Comparison of ENCODE assay signal across 22 cellular contexts in genomic region chr2:5253263-5253662, GRCh38.
DNase-seq lines count a peak whose midpoint lies in the region; ATAC-seq, FAIRE-seq and TF ChIP-seq lines count a peak whose summit lies in the region.
"Had no signal": no experiment of that assay in that cellular context is flagged by ENCODE, and none has a peak within 500 bp of the region (broad histone marks: within the 10 kb centered on the region; RNA-seq: fewer than 3 reads in every experiment).

No MANE protein-coding gene starts in this region.

- H2BK120ac ChIP-seq in IMR-90 (ENCODE audit: low read depth, low read length) (no peak overlapping the region), mesendoderm (ENCODE audit: low read depth, low read length) (no peak overlapping the region)

- no peak overlapping the region for H3K27ac Mint-ChIP-seq in activated naive CD8-positive, alpha-beta T cell treated with anti-CD3 and anti-CD28 coated beads, Interleukin-2, amount 50 U/mL, for 24 hours
- H3K27ac Mint-ChIP-seq: B cell; CD4-positive, alpha-beta T cell; CD8-positive, alpha-beta T cell had no signal

- no peaks in the 10 kb centered on the region for H3K9me1 ChIP-seq in IMR-90 (ENCODE audit: insufficient read depth, low read length)

- TF ChIP-seq EP300 in HepG2 (IDR thresholded peaks at IDR 0.05; ENCODE audit: low read depth in 2 of 2, low read length in 2 of 2) (no peak), HepG2 (CRISPR knock-in tag; IDR thresholded peaks at IDR 0.05; ENCODE audit: borderline replicate concordance) (no peak)

- H3K4me3 ChIP-seq in HepG2 (replicated peaks in 1 of 3; ENCODE audit: insufficient read depth in 1 of 3, low read depth in 2 of 3, low read length in 3 of 3): no peak overlapping the region
- no peak overlapping the region for H3K4me3 ChIP-seq in right lobe of liver
- no peak overlapping the region for H3K4me3 ChIP-seq in IMR-90 (ENCODE audit: insufficient read depth, low read depth, low read length)
- no peak overlapping the region for H3K4me3 ChIP-seq in mesendoderm (ENCODE audit: low read length)
- H3K4me3 ChIP-seq: BLaER1 treated with 17β-estradiol and CSF1 and Interleukin-3, amounts not matched to agents 10 nM and 100 nM had no signal

- H3K27ac ChIP-seq in HepG2 (ENCODE audit: extremely low read length, insufficient read depth, low read length) (no peak overlapping the region), right lobe of liver (no peak overlapping the region), IMR-90 (ENCODE audit: insufficient read depth, low read length) (no peak overlapping the region), mesendoderm (ENCODE audit: low read depth, low read length) (no peak overlapping the region)
- H3K27ac ChIP-seq: BLaER1 treated with 17β-estradiol and CSF1 and Interleukin-3, amounts not matched to agents 10 nM and 100 nM; C4-2B had no signal

- H2BK15ac ChIP-seq in IMR-90 (ENCODE audit: low read depth, low read length) (no peak overlapping the region), mesendoderm (replicated peaks; ENCODE audit: low read depth) (no peak overlapping the region)

- no peaks in the 10 kb centered on the region for H3K4me1 ChIP-seq in HepG2 (ENCODE audit: insufficient read depth, low read length)
- no peaks in the 10 kb centered on the region for H3K4me1 ChIP-seq in right lobe of liver
- H3K4me1 ChIP-seq in IMR-90 (ENCODE audit: control insufficient read depth, insufficient read depth, low read length): no peaks in the 10 kb centered on the region
- H3K4me1 ChIP-seq in mesendoderm (ENCODE audit: control insufficient read depth, low read depth, low read length): no peaks in the 10 kb centered on the region
- H3K4me1 ChIP-seq: BLaER1 treated with 17β-estradiol and CSF1 and Interleukin-3, amounts not matched to agents 10 nM and 100 nM; Caco-2 had no signal

- no peak overlapping the region for H3K4me3 Mint-ChIP-seq in activated naive CD8-positive, alpha-beta T cell treated with anti-CD3 and anti-CD28 coated beads, Interleukin-2, amount 50 U/mL, for 24 hours
- H3K4me3 Mint-ChIP-seq: B cell; CD4-positive, alpha-beta T cell; CD8-positive, alpha-beta T cell had no signal

- H4K5ac ChIP-seq in IMR-90 (ENCODE audit: low read depth, low read length) (no peak overlapping the region), mesendoderm (ENCODE audit: low read length) (no peak overlapping the region)

- no peak overlapping the region for H2AFZ ChIP-seq in HepG2 (ENCODE audit: low read length)
- H2AFZ ChIP-seq in IMR-90 (replicated peaks; ENCODE audit: low read length, poor library complexity): no peak overlapping the region

- H3K27me3 Mint-ChIP-seq in activated naive CD8-positive, alpha-beta T cell treated with anti-CD3 and anti-CD28 coated beads, Interleukin-2, amount 50 U/mL, for 24 hours: no peaks in the 10 kb centered on the region
- H3K27me3 Mint-ChIP-seq: B cell; CD4-positive, alpha-beta T cell had no signal

- H3K79me1 ChIP-seq in IMR-90 (ENCODE audit: low read depth in 1 of 2, low read length in 2 of 2) (no peaks in the 10 kb centered on the region), mesendoderm (ENCODE audit: low read length) (no peaks in the 10 kb centered on the region)

- dilution Hi-C loops in IMR-90 (cut with HindIII; ENCODE audit: low sequenced_read_pairs, unreplicated experiment): no loop called here

- H2AK5ac ChIP-seq in IMR-90 (ENCODE audit: low read depth, low read length): no peak overlapping the region
- H2AK5ac ChIP-seq in mesendoderm (ENCODE audit: low read length): no peak overlapping the region

- in situ Hi-C loops in HepG2 (cut with HindIII; ENCODE audit: extremely low pct_ligation_motif_present, low pct_unique_long_range_greater_than_20kb) (no loop called here), IMR-90 (cut with MboI; ENCODE audit: low sequenced_read_pairs) (no loop called here)

- H3K36me3 ChIP-seq in HepG2 (replicated peaks in 1 of 2; ENCODE audit: control insufficient read depth in 1 of 2, insufficient read depth in 2 of 2, low read length in 2 of 2) (no peaks in the 10 kb centered on the region), right lobe of liver (no peaks in the 10 kb centered on the region), IMR-90 (ENCODE audit: control insufficient read depth, insufficient read depth, low read length) (no peaks in the 10 kb centered on the region), mesendoderm (ENCODE audit: control insufficient read depth, insufficient read depth, low read length) (no peaks in the 10 kb centered on the region)
- H3K36me3 ChIP-seq: BLaER1 treated with 17β-estradiol and CSF1 and Interleukin-3, amounts not matched to agents 10 nM and 100 nM had no signal

- no peaks in the 10 kb centered on the region for H3K36me3 Mint-ChIP-seq in activated naive CD8-positive, alpha-beta T cell treated with anti-CD3 and anti-CD28 coated beads, Interleukin-2, amount 50 U/mL, for 24 hours (ENCODE audit: low read depth)
- H3K36me3 Mint-ChIP-seq: CD8-positive, alpha-beta T cell had no signal

- no peak overlapping the region for H2AK9ac ChIP-seq in IMR-90 (replicated peaks; ENCODE audit: low read depth, low read length, poor library complexity)

- intact Hi-C loops in HepG2 (cut with micrococcal nuclease; ENCODE audit: unreplicated experiment): no loop called here
- intact Hi-C loops in right lobe of liver (cut with DNase I): no loop called here
- intact Hi-C loops in IMR-90 (cut with micrococcal nuclease): no loop called here

- H3K23ac ChIP-seq in IMR-90 (ENCODE audit: low read depth, low read length) (no peak overlapping the region), mesendoderm (ENCODE audit: low read length) (no peak overlapping the region)

- peaks cover 88% of the 10 kb centered on the region for H3K9me3 ChIP-seq in HepG2 (ENCODE audit: low read length)
- H3K9me3 ChIP-seq in right lobe of liver: no peaks in the 10 kb centered on the region
- H3K9me3 ChIP-seq in IMR-90 (ENCODE audit: control insufficient read depth, insufficient read depth, low read length): peaks cover 21% of the 10 kb centered on the region
- H3K9me3 ChIP-seq: Caco-2 had no signal

- BruUV-seq in HepG2 (replicated peaks; lab: Mats Ljungman, UMichigan) (no TSS peak), IMR-90 (replicated peaks; lab: Mats Ljungman, UMichigan) (no TSS peak)

- no peak overlapping the region for H2BK5ac ChIP-seq in IMR-90 (ENCODE audit: low read depth, low read length, poor library complexity, severe bottlenecking)
- no peak overlapping the region for H2BK5ac ChIP-seq in mesendoderm (ENCODE audit: low read length)

- POLR2A ChIA-PET in HepG2 (lab: Yijun Ruan, JAX) (no interaction called here), IMR-90 (lab: Charles Lee; ENCODE audit: unreplicated experiment) (no interaction called here)

- no peak for FAIRE-seq in HepG2 (lab: Jason Lieb, UNC)
- FAIRE-seq: A204.1, D721Med, G401.6, GM12891 had no signal

- H4K20me1 ChIP-seq in HepG2 (ENCODE audit: insufficient read depth, low read length): no peaks in the 10 kb centered on the region
- H4K20me1 ChIP-seq in IMR-90 (ENCODE audit: insufficient read depth, low read length): no peaks in the 10 kb centered on the region
- H4K20me1 ChIP-seq: BLaER1 treated with 17β-estradiol and CSF1 and Interleukin-3, amounts not matched to agents 10 nM and 100 nM had no signal

- no peak for TF ChIP-seq POLR2A in HepG2 (IDR thresholded peaks at IDR 0.05; ENCODE audit: insufficient read depth in 1 of 2, low read depth in 2 of 2, low read length in 2 of 2)
- TF ChIP-seq POLR2A in right lobe of liver (IDR thresholded peaks at IDR 0.05): no peak
- TF ChIP-seq POLR2A in IMR-90 (IDR thresholded peaks at IDR 0.05; ENCODE audit: low read depth, low read length): no peak

- H4K91ac ChIP-seq in IMR-90 (ENCODE audit: insufficient read depth, low read depth, low read length): no peak overlapping the region

- H3K4me2 ChIP-seq in HepG2 (ENCODE audit: low read depth, low read length) (no peak overlapping the region), IMR-90 (ENCODE audit: low read depth, low read length) (no peak overlapping the region), mesendoderm (ENCODE audit: low read length) (no peak overlapping the region)
- H3K4me2 ChIP-seq: BLaER1 treated with 17β-estradiol and CSF1 and Interleukin-3, amounts not matched to agents 10 nM and 100 nM had no signal

- WGBS in HepG2 (ENCODE audit: low lambda C conversion rate): 34% methylated on average over 9 of the region's 9 CpGs
- 64% methylated on average over 9 of the region's 9 CpGs for WGBS in right lobe of liver (ENCODE audit: insufficient coverage, low coverage, low lambda C conversion rate, missing lambda C conversion rate)
- no CpG with 5 or more reads among the region's 9 CpGs for WGBS in IMR-90 (ENCODE audit: extremely low coverage in 2 of 2, insufficient read length in 1 of 2), 2 experiments
- no CpG with 5 or more reads among the region's 9 CpGs for WGBS in mesendoderm (ENCODE audit: extremely low coverage, insufficient coverage, low lambda C conversion rate)

- H3K18ac ChIP-seq in IMR-90 (ENCODE audit: low read depth, low read length) (no peak overlapping the region), mesendoderm (ENCODE audit: low read length) (peak overlapping the region; percentile 28)

- no peak overlapping the region for H3K9ac ChIP-seq in HepG2 (ENCODE audit: insufficient read depth, low read depth, low read length)
- no peak overlapping the region for H3K9ac ChIP-seq in IMR-90 (ENCODE audit: low read depth, low read length)
- no peak overlapping the region for H3K9ac ChIP-seq in mesendoderm (ENCODE audit: low read length)
- H3K9ac ChIP-seq: BLaER1 treated with 17β-estradiol and CSF1 and Interleukin-3, amounts not matched to agents 10 nM and 100 nM had no signal

- H3K27me3 ChIP-seq in HepG2 (ENCODE audit: control insufficient read depth in 1 of 2, insufficient read depth in 2 of 2, low read length in 2 of 2) (no peaks in the 10 kb centered on the region), right lobe of liver (no peaks in the 10 kb centered on the region), IMR-90 (ENCODE audit: control insufficient read depth, insufficient read depth, low read length) (no peaks in the 10 kb centered on the region), mesendoderm (ENCODE audit: insufficient read depth, low read length, poor library complexity) (no peaks in the 10 kb centered on the region)
- H3K27me3 ChIP-seq: BLaER1 treated with 17β-estradiol and CSF1 and Interleukin-3, amounts not matched to agents 10 nM and 100 nM had no signal

- H4K8ac ChIP-seq in IMR-90 (ENCODE audit: low read depth in 2 of 2, low read length in 2 of 2) (no peak overlapping the region), mesendoderm (ENCODE audit: low read depth, low read length) (no peak overlapping the region)

- H3K4ac ChIP-seq in IMR-90 (ENCODE audit: low read depth, low read length) (no peak overlapping the region), mesendoderm (ENCODE audit: low read depth, low read length) (no peak overlapping the region)

- TF ChIP-seq RAD21 in HepG2 (CRISPR knock-in tag; IDR thresholded peaks at IDR 0.05): no peak
- TF ChIP-seq RAD21 in IMR-90 (IDR thresholded peaks at IDR 0.05; ENCODE audit: low read length): no peak

- no peak overlapping the region for H2BK20ac ChIP-seq in IMR-90 (ENCODE audit: low read depth, low read length)

- no peaks in the 10 kb centered on the region for H3K79me2 ChIP-seq in HepG2 (ENCODE audit: insufficient read depth, low read length)
- no peaks in the 10 kb centered on the region for H3K79me2 ChIP-seq in mesendoderm (ENCODE audit: control insufficient read depth, insufficient read depth, low read length)

- TF ChIP-seq CTCF in HepG2 (CRISPR knock-in tag; IDR thresholded peaks at IDR 0.05): no peak
- no peak for TF ChIP-seq CTCF in right lobe of liver (IDR thresholded peaks at IDR 0.05)
- TF ChIP-seq CTCF in IMR-90 (conservative IDR thresholded peaks at IDR 0.05; ENCODE audit: low read depth, low read length): no peak

- H3K56ac ChIP-seq in IMR-90 (ENCODE audit: extremely low read depth, insufficient read depth, low read length): no peak overlapping the region
- no peak overlapping the region for H3K56ac ChIP-seq in mesendoderm (ENCODE audit: low read length)

- CTCF ChIA-PET in HepG2 (lab: Yijun Ruan, JAX; ENCODE audit: low intra/inter-chr PET ratio, low total read pairs): no interaction called here
- CTCF ChIA-PET in IMR-90 (lab: Yijun Ruan, JAX): no interaction called here

- H3K4me1 Mint-ChIP-seq in activated naive CD8-positive, alpha-beta T cell treated with anti-CD3 and anti-CD28 coated beads, Interleukin-2, amount 50 U/mL, for 24 hours: no peaks in the 10 kb centered on the region
- H3K4me1 Mint-ChIP-seq: B cell had no signal

- ATAC-seq in HepG2 (no peak), right lobe of liver (no peak), IMR-90 (ENCODE audit: low read depth) (no peak)
- ATAC-seq in activated naive CD8-positive, alpha-beta T cell treated with anti-CD3 and anti-CD28 coated beads, Interleukin-2, amount 50 U/mL, for 24 hours: no peak
- ATAC-seq: CD8-positive, alpha-beta T cell had no signal

- DNase-seq in HepG2 (ENCODE audit: low spot score) (no peak), right lobe of liver (no peak), IMR-90 (no peak), mesendoderm (no peak), nucleus accumbens (lab: John Stamatoyannopoulos, UW) (no peak), GM19238 (ENCODE audit: insufficient read length, low spot score) (no peak)
- no peak for DNase-seq in activated naive CD8-positive, alpha-beta T cell treated with anti-CD3 and anti-CD28 coated beads, Interleukin-2, amount 50 U/mL, for 24 hours
- DNase-seq: 8988T; AML-193; Caco-2; Calu3; CD4-positive, alpha-beta T cell; CD8-positive, alpha-beta T cell; DMS79 treated with DMSO at 0.1 percent for 48 hours; GF-D8 had no signal

- H3K14ac ChIP-seq in IMR-90 (replicated peaks; ENCODE audit: low read depth, low read length): no peak overlapping the region

- peaks cover 21% of the 10 kb centered on the region for H3K9me3 Mint-ChIP-seq in activated naive CD8-positive, alpha-beta T cell treated with anti-CD3 and anti-CD28 coated beads, Interleukin-2, amount 50 U/mL, for 24 hours
